ENCODE assay signal across 17 cellular contexts in the genomic region with DNA sequence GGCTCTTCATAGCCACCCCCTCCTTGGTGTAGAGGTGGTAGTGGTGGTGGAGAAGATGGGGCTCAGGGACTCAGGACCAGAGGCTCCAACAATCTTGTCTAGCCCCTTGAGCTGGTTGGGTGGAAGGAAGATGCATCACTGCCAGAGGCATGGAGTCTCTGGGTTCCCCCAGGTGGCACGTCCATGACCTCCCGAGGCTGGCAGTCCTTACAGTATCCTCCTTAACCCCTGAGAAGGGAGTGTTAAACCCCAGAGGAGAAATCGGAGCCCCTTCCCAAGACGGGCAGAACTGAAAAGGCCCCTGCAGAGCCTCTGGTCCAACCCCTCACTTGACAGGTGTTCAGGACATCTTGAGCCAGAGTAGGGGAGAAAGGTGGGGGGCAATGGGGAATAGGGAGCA. TPM values are rescaled to one million over a fixed set of nuclear protein-coding genes. Genes with fewer than 3 reads are reported as not detected.
A peak's percentile ranks its signal among the peaks of the same experiment; 100 is the strongest.
DNase-seq lines count a peak whose midpoint lies in the region; TF ChIP-seq lines count a peak whose summit lies in the region.
"Had no signal": no experiment of that assay in that cellular context is flagged by ENCODE, and none has a peak within 500 bp of the region (broad histone marks: within the 10 kb centered on the region; RNA-seq: fewer than 3 reads in every experiment).

No MANE protein-coding gene starts in this region.

- POLR2A ChIA-PET in activated CD4-positive, alpha-beta T cell treated with anti-CD3 and anti-CD28 coated beads, Interleukin-2, amount 10 ng/mL, durations not matched to agents 7 days and 5 days (lab: Charles Lee) = no interaction called here

- peak; percentile 16 for DNase-seq in H9
- peak; percentile 58 for DNase-seq in coronary artery (ENCODE audit: low spot score)
- peak; percentile 65 for DNase-seq in osteocyte (ENCODE audit: extremely low spot score, unreplicated experiment)
- peak; percentile 25 for DNase-seq in ureter (ENCODE audit: low spot score)
- no peak for DNase-seq in activated CD4-positive, alpha-beta T cell treated with anti-CD3 and anti-CD28 coated beads, Interleukin-2, amount 10 ng/mL, durations not matched to agents 7 days and 5 days
- DNase-seq in cerebellum (ENCODE audit: low spot score) = no peak
- no peak for DNase-seq in amniotic stem cell (lab: John Stamatoyannopoulos, UW)
- DNase-seq: 8988T; Calu3; CD8-positive, alpha-beta T cell; DMS79 treated with DMSO at 0.1 percent for 48 hours; GF-D8; HFFc6 had no signal

- H3K23me2 ChIP-seq in H9 (ENCODE audit: insufficient read length, low read depth, low read length, poor library complexity, severe bottlenecking) = peaks cover 9% of the 10 kb centered on the region

- H4K8ac ChIP-seq in H9 (replicated peaks; ENCODE audit: insufficient read length, low read depth, low read length) = no peak overlapping the region

- TF ChIP-seq CTCF in H9 (conservative IDR thresholded peaks at IDR 0.05) (no peak), coronary artery (IDR thresholded peaks at IDR 0.05) (no peak), osteocyte (IDR thresholded peaks at IDR 0.05) (no peak)

- H3K4me3 Mint-ChIP-seq in H9 (no peak overlapping the region), osteocyte (ENCODE audit: unreplicated experiment) (no peak overlapping the region)
- H3K4me3 Mint-ChIP-seq in activated CD4-positive, alpha-beta T cell treated with anti-CD3 and anti-CD28 coated beads, Interleukin-2, amount 10 ng/mL, durations not matched to agents 7 days and 5 days = no peak overlapping the region
- H3K4me3 Mint-ChIP-seq: B cell; CD8-positive, alpha-beta T cell; GM23338; HFFc6 had no signal

- H3K18ac ChIP-seq in H9 (ENCODE audit: insufficient read length, low read depth, low read length) = no peak overlapping the region

- H3K23ac ChIP-seq in H9 (ENCODE audit: insufficient read length, low read depth, low read length) = no peak overlapping the region

- H2AK5ac ChIP-seq in H9 (ENCODE audit: insufficient read length, low read length) = no peak overlapping the region

- CTCF ChIA-PET in activated CD4-positive, alpha-beta T cell treated with anti-CD3 and anti-CD28 coated beads, Interleukin-2, amount 10 ng/mL, durations not matched to agents 7 days and 5 days (lab: Charles Lee) = interaction anchor here (1.0 to 2.9 kb wide), 5 partner anchors 15 to 566 kb away, joined by 3 to 17 read pairs (median 3); no protein-coding TSS in a partner anchor

- H3T11ph ChIP-seq in H9 (ENCODE audit: low read length) = no peak overlapping the region

- no peak overlapping the region for H4K91ac ChIP-seq in H9 (ENCODE audit: insufficient read length, low read depth, low read length)

- peaks cover 10% of the 10 kb centered on the region; the same call in 1 of the 2 replicates for H3K27me3 ChIP-seq in H9 (ENCODE audit: insufficient read depth, low read length)

- H3K9me3 Mint-ChIP-seq in H9 (no peaks in the 10 kb centered on the region), osteocyte (ENCODE audit: unreplicated experiment) (no peaks in the 10 kb centered on the region)
- H3K9me3 Mint-ChIP-seq in activated CD4-positive, alpha-beta T cell treated with anti-CD3 and anti-CD28 coated beads, Interleukin-2, amount 10 ng/mL, durations not matched to agents 7 days and 5 days = no peaks in the 10 kb centered on the region
- H3K9me3 Mint-ChIP-seq: CD8-positive, alpha-beta T cell; GM23338; HFFc6 had no signal

- H3K4me3 ChIP-seq in coronary artery = no peak overlapping the region
- H3K4me3 ChIP-seq: BLaER1 treated with 17β-estradiol and CSF1 and Interleukin-3, amounts not matched to agents 10 nM and 100 nM; GM23338 had no signal

- no peak overlapping the region for H2BK120ac ChIP-seq in H9 (ENCODE audit: low read depth, low read length, poor library complexity, severe bottlenecking)

- H3K4me1 Mint-ChIP-seq in H9 = peaks cover 5 to 6% of the 10 kb centered on the region in 2 experiments
- peaks cover 9% of the 10 kb centered on the region for H3K4me1 Mint-ChIP-seq in osteocyte (ENCODE audit: unreplicated experiment)
- H3K4me1 Mint-ChIP-seq in activated CD4-positive, alpha-beta T cell treated with anti-CD3 and anti-CD28 coated beads, Interleukin-2, amount 10 ng/mL, durations not matched to agents 7 days and 5 days = peaks cover 4% of the 10 kb centered on the region

- no peak overlapping the region for H2BK12ac ChIP-seq in H9 (ENCODE audit: insufficient read length, low read depth, low read length)

- H2BK5ac ChIP-seq in H9 (ENCODE audit: insufficient read length, low read length) = no peak overlapping the region

- no peak overlapping the region for H3K9ac ChIP-seq in H9 (ENCODE audit: extremely low read depth, insufficient read length, low read length)
- H3K9ac ChIP-seq: BLaER1 treated with 17β-estradiol and CSF1 and Interleukin-3, amounts not matched to agents 10 nM and 100 nM had no signal

- H3K27ac ChIP-seq in H9 (ENCODE audit: insufficient read length, low read depth, low read length) = no peak overlapping the region
- H3K27ac ChIP-seq in coronary artery = no peak overlapping the region
- H3K27ac ChIP-seq: BLaER1 treated with 17β-estradiol and CSF1 and Interleukin-3, amounts not matched to agents 10 nM and 100 nM had no signal

- H3K4me1 ChIP-seq in H9 (ENCODE audit: insufficient read depth, low read length) = no peaks in the 10 kb centered on the region

- H3K79me2 ChIP-seq in H9 (ENCODE audit: insufficient read depth, low read length) = no peaks in the 10 kb centered on the region

- no peak overlapping the region for H2BK15ac ChIP-seq in H9 (ENCODE audit: low read depth, low read length)

- H3K9me3 ChIP-seq in H9 (ENCODE audit: control insufficient read depth, low read depth, low read length) = no peaks in the 10 kb centered on the region

- no peak overlapping the region for H2BK20ac ChIP-seq in H9 (ENCODE audit: low read depth, low read length, poor library complexity, severe bottlenecking)

- no peak overlapping the region for H3K56ac ChIP-seq in H9 (ENCODE audit: insufficient read length, low read depth, low read length)

- H4K20me1 ChIP-seq in H9 (ENCODE audit: control insufficient read depth, insufficient read depth, insufficient read length) = no peaks in the 10 kb centered on the region
- H4K20me1 ChIP-seq: BLaER1 treated with 17β-estradiol and CSF1 and Interleukin-3, amounts not matched to agents 10 nM and 100 nM had no signal

- no peak overlapping the region for H3K14ac ChIP-seq in H9 (ENCODE audit: insufficient read depth, low read length)

- H3K27ac Mint-ChIP-seq in H9 = no peak overlapping the region
- H3K27ac Mint-ChIP-seq in osteocyte (ENCODE audit: unreplicated experiment) = no peak overlapping the region
- no peak overlapping the region for H3K27ac Mint-ChIP-seq in activated CD4-positive, alpha-beta T cell treated with anti-CD3 and anti-CD28 coated beads, Interleukin-2, amount 10 ng/mL, durations not matched to agents 7 days and 5 days
- H3K27ac Mint-ChIP-seq: B cell; CD8-positive, alpha-beta T cell; GM23338 had no signal

- no CpG with 5 or more reads among the region's 4 CpGs for WGBS in H9 (ENCODE audit: extremely low coverage, insufficient read length, low lambda C conversion rate)

- no peak overlapping the region for H3K4ac ChIP-seq in H9 (ENCODE audit: low read depth, low read length)

- H4K5ac ChIP-seq in H9 (ENCODE audit: insufficient read length, low read depth, low read length) = no peak overlapping the region

- H2AFZ ChIP-seq in H9 (ENCODE audit: low read length) = no peak overlapping the region
- H2AFZ ChIP-seq: GM23338 had no signal

- H3K4me2 ChIP-seq in H9 (ENCODE audit: insufficient read depth, insufficient read length, low read length) = no peak overlapping the region
- H3K4me2 ChIP-seq: BLaER1 treated with 17β-estradiol and CSF1 and Interleukin-3, amounts not matched to agents 10 nM and 100 nM; GM23338 had no signal

- H3K27me3 Mint-ChIP-seq in H9 (ENCODE audit: low read depth) (peaks cover 66% of the 10 kb centered on the region), osteocyte (ENCODE audit: unreplicated experiment) (peaks cover 24% of the 10 kb centered on the region)
- H3K27me3 Mint-ChIP-seq in activated CD4-positive, alpha-beta T cell treated with anti-CD3 and anti-CD28 coated beads, Interleukin-2, amount 10 ng/mL, durations not matched to agents 7 days and 5 days = peaks cover 63% of the 10 kb centered on the region

- no peaks in the 10 kb centered on the region for H3K79me1 ChIP-seq in H9 (ENCODE audit: insufficient read depth, low read depth, low read length, poor library complexity, severe bottlenecking)

- H3K36me3 Mint-ChIP-seq in H9 (ENCODE audit: insufficient read depth in 1 of 3, low read depth in 3 of 3) = no peaks in the 10 kb centered on the region
- no peaks in the 10 kb centered on the region for H3K36me3 Mint-ChIP-seq in osteocyte (ENCODE audit: unreplicated experiment)
- no peaks in the 10 kb centered on the region for H3K36me3 Mint-ChIP-seq in activated CD4-positive, alpha-beta T cell treated with anti-CD3 and anti-CD28 coated beads, Interleukin-2, amount 10 ng/mL, durations not matched to agents 7 days and 5 days (ENCODE audit: low read depth)
- H3K36me3 Mint-ChIP-seq: CD8-positive, alpha-beta T cell had no signal

RNA-seq across cellular contexts. Expression of a gene that starts 9.1 kb away (rescaled TPM):
- total RNA-seq in H9 (2021) = not detected in 2 replicates
- not detected in 2 replicates for total RNA-seq in osteocyte
- total RNA-seq in ureter = not detected
- total RNA-seq in activated CD4-positive, alpha-beta T cell treated with anti-CD3 and anti-CD28 coated beads, Interleukin-2, amount 10 ng/mL, durations not matched to agents 7 days and 5 days = not detected
- not detected for total RNA-seq in cerebellum
- total RNA-seq: A673; B cell; Calu3; CD8-positive, alpha-beta T cell; GM23338; HFFc6 had no signal

RNA-seq across cellular contexts. Expression of a gene that starts 20.8 kb away (rescaled TPM):
- total RNA-seq in H9 (2021) (not detected in 2 replicates), osteocyte (0.50 and 0.83 TPM in 2 replicates), ureter (not detected), cerebellum (not detected)
- total RNA-seq in activated CD4-positive, alpha-beta T cell treated with anti-CD3 and anti-CD28 coated beads, Interleukin-2, amount 10 ng/mL, durations not matched to agents 7 days and 5 days = not detected
- total RNA-seq: B cell; CD8-positive, alpha-beta T cell; GM23338 had no signal

RNA-seq across cellular contexts. Expression of a gene that starts 37.6 kb away (rescaled TPM):
- total RNA-seq in H9 (2021) (not detected in 2 replicates), osteocyte (0.24 TPM in 2 replicates), ureter (0.62 TPM), cerebellum (not detected)
- not detected for total RNA-seq in activated CD4-positive, alpha-beta T cell treated with anti-CD3 and anti-CD28 coated beads, Interleukin-2, amount 10 ng/mL, durations not matched to agents 7 days and 5 days
- total RNA-seq: A673, B cell, GM23338 had no signal

RNA-seq across cellular contexts. Expression of a gene that starts 55.2 kb away (rescaled TPM):
- total RNA-seq in H9 (2021) (not detected in 2 replicates), osteocyte (not detected in 2 replicates), ureter (not detected), cerebellum (not detected)
- not detected for total RNA-seq in activated CD4-positive, alpha-beta T cell treated with anti-CD3 and anti-CD28 coated beads, Interleukin-2, amount 10 ng/mL, durations not matched to agents 7 days and 5 days
- total RNA-seq: A673; B cell; Calu3; CD8-positive, alpha-beta T cell; GM23338; HFFc6 had no signal

Comparison
In these comparisons a context has a peak if more than half of its experiments do, and no peak if none do; other contexts are left out.
1. DNase-seq: peak in H9 (single experiment), coronary artery (single experiment), osteocyte (single experiment) and ureter (single experiment); none in activated CD4-positive, alpha-beta T cell treated with anti-CD3 and anti-CD28 coated beads, Interleukin-2, amount 10 ng/mL, durations not matched to agents 7 days and 5 days (single experiment), cerebellum (single experiment) and amniotic stem cell (single experiment).